ENCODE assay signal across 8 cellular contexts in the genomic region with DNA sequence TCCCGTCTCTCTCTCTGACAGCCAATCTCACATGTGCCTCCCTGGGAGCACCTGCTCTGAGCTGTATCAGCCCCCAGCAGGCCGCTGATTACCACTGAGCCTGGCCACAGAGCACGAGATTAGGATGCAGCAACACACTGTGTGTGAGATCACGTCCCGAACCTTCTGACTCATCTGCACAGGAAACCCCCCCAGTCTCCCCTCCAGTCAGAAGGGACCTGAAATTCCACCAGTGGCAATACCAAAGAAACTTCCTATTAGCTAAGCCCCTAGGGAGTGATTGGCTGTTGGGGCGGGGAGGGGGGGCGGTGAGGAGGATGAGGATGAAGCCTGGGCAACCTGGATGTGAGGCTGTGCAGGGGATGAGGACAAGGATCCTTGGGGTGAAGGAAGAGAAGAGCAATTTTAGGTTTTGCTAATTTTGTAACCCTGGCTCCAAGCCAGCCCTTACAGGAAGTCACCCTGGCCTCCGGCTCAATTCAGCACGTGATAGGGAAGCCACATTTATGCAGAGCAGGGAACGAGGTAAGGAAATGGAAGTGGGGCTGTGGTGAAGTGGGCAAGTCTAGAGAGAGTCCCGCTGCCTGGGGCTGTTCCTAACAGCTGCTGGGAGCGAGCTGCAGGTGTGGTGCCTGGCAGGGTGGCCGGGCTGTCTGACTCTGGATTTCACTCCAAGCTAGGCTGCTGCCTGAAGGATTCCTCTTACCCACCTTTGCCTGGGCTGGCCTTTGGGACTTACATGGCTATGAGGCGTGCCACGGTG. TPM values are rescaled to one million over a fixed set of nuclear protein-coding genes. Genes with fewer than 3 reads are reported as not detected.
DNase-seq lines count a peak whose midpoint lies in the region; ATAC-seq and TF ChIP-seq lines count a peak whose summit lies in the region.

No MANE protein-coding gene starts in this region.

- H3K4me1 ChIP-seq in BE2C (no peaks in the 10 kb centered on the region), left ventricle myocardium inferior (peaks cover 79% of the 10 kb centered on the region), smooth muscle cell (ENCODE audit: low read depth) (peaks cover 12% of the 10 kb centered on the region)

- no peak overlapping the region for H3K4me2 ChIP-seq in smooth muscle cell

- DNase-seq in BE2C (peak; percentile 15), SK-N-MC (ENCODE audit: low read depth, low spot score) (peak; percentile 89), left ventricle myocardium inferior (peak; percentile 61), smooth muscle cell (lab: John Stamatoyannopoulos, UW; ENCODE audit: unreplicated experiment) (peak; percentile 5), NCI-H2171 (lab: John Stamatoyannopoulos, UW) (no peak)
- DNase-seq in activated naive CD4-positive, alpha-beta T cell treated with anti-CD3 and anti-CD28 coated beads, Interleukin-2, amount 10 ng/mL, durations not matched to agents 7 days and 5 days, result peak; percentile 86

- H4K20me1 ChIP-seq in smooth muscle cell (ENCODE audit: low read depth), result no peaks in the 10 kb centered on the region

- WGBS in smooth muscle cell (ENCODE audit: low lambda C conversion rate), result 50% methylated on average over 15 of the region's 15 CpGs

- CTCF ChIA-PET in activated naive CD4-positive, alpha-beta T cell treated with anti-CD3 and anti-CD28 coated beads, Interleukin-2, amount 10 ng/mL, durations not matched to agents 7 days and 5 days (lab: Charles Lee), result interaction anchor here (0.6 to 0.7 kb wide), 2 partner anchors 13 to 87 kb away, joined by 3 to 4 read pairs; a partner anchor contains a TSS

- peaks cover 16% of the 10 kb centered on the region for H3K27me3 Mint-ChIP-seq in activated naive CD4-positive, alpha-beta T cell treated with anti-CD3 and anti-CD28 coated beads, Interleukin-2, amount 10 ng/mL, durations not matched to agents 7 days and 5 days

- H3K9me3 Mint-ChIP-seq in activated naive CD4-positive, alpha-beta T cell treated with anti-CD3 and anti-CD28 coated beads, Interleukin-2, amount 10 ng/mL, durations not matched to agents 7 days and 5 days, result no peaks in the 10 kb centered on the region

- peak overlapping the region; percentile 96 for H3K27ac Mint-ChIP-seq in activated naive CD4-positive, alpha-beta T cell treated with anti-CD3 and anti-CD28 coated beads, Interleukin-2, amount 10 ng/mL, durations not matched to agents 7 days and 5 days

- H3K9me3 ChIP-seq in BE2C (no peaks in the 10 kb centered on the region), SK-N-MC (ENCODE audit: low read depth, low read length) (no peaks in the 10 kb centered on the region), left ventricle myocardium inferior (replicated peaks) (no peaks in the 10 kb centered on the region), smooth muscle cell (replicated peaks; ENCODE audit: low read depth) (no peaks in the 10 kb centered on the region)

- H3F3A ChIP-seq in smooth muscle cell (ENCODE audit: low read depth), result no peaks in the 10 kb centered on the region

- no peak overlapping the region for H3K27ac ChIP-seq in SK-N-MC
- peak overlapping the region; percentile 96 for H3K27ac ChIP-seq in left ventricle myocardium inferior (replicated peaks)
- peak overlapping the region; percentile 26 for H3K27ac ChIP-seq in smooth muscle cell (ENCODE audit: low read depth)

- H3K4me3 Mint-ChIP-seq in activated naive CD4-positive, alpha-beta T cell treated with anti-CD3 and anti-CD28 coated beads, Interleukin-2, amount 10 ng/mL, durations not matched to agents 7 days and 5 days, result peak overlapping the region; percentile 91

- H2AFZ ChIP-seq in smooth muscle cell (ENCODE audit: low read depth), result no peak overlapping the region

- H3K9ac ChIP-seq in SK-N-MC (ENCODE audit: insufficient read length), result no peak overlapping the region
- H3K9ac ChIP-seq in smooth muscle cell (ENCODE audit: low read depth), result peak overlapping the region; percentile 3

- H3K79me2 ChIP-seq in smooth muscle cell (ENCODE audit: low read depth), result no peaks in the 10 kb centered on the region

- H3K36me3 ChIP-seq in BE2C (no peaks in the 10 kb centered on the region), SK-N-MC (ENCODE audit: insufficient read depth, low read length) (no peaks in the 10 kb centered on the region), left ventricle myocardium inferior (peaks cover 35% of the 10 kb centered on the region), smooth muscle cell (ENCODE audit: low read depth) (no peaks in the 10 kb centered on the region)

- H3K4me1 Mint-ChIP-seq in activated naive CD4-positive, alpha-beta T cell treated with anti-CD3 and anti-CD28 coated beads, Interleukin-2, amount 10 ng/mL, durations not matched to agents 7 days and 5 days, result peaks cover 64% of the 10 kb centered on the region

- intact Hi-C loops in left ventricle myocardium inferior (cut with micrococcal nuclease), result no loop called here

- H3K36me3 Mint-ChIP-seq in activated naive CD4-positive, alpha-beta T cell treated with anti-CD3 and anti-CD28 coated beads, Interleukin-2, amount 10 ng/mL, durations not matched to agents 7 days and 5 days, result peaks cover 55% of the 10 kb centered on the region

- peak; percentile 89 for ATAC-seq in GM19043 (IDR thresholded peaks at IDR 0.05; ENCODE audit: low read depth, unreplicated experiment)
- ATAC-seq in HG03280 (IDR thresholded peaks at IDR 0.05; ENCODE audit: unreplicated experiment), result peak; percentile 87

- TF ChIP-seq CTCF in BE2C (IDR thresholded peaks at IDR 0.05; ENCODE audit: low read depth, low read length), result no peak
- TF ChIP-seq CTCF in left ventricle myocardium inferior (IDR thresholded peaks at IDR 0.05; ENCODE audit: borderline replicate concordance), result no peak
- TF ChIP-seq CTCF in smooth muscle cell (IDR thresholded peaks at IDR 0.05; ENCODE audit: borderline replicate concordance, insufficient read depth, poor library complexity, severe bottlenecking), result no peak

- no peaks in the 10 kb centered on the region for H3K27me3 ChIP-seq in BE2C
- H3K27me3 ChIP-seq in left ventricle myocardium inferior (ENCODE audit: low read depth), result no peaks in the 10 kb centered on the region
- H3K27me3 ChIP-seq in smooth muscle cell (ENCODE audit: low read depth), result peaks cover 3% of the 10 kb centered on the region

- H3K4me3 ChIP-seq in BE2C (ENCODE audit: low read depth, low read length), result no peak overlapping the region
- H3K4me3 ChIP-seq in SK-N-MC, result peak overlapping the region; percentile 31; the same call in 1 of the 2 replicates
- peak overlapping the region; percentile 72 for H3K4me3 ChIP-seq in left ventricle myocardium inferior
- H3K4me3 ChIP-seq in smooth muscle cell, result no peak overlapping the region

RNA-seq across cellular contexts. Expression of a gene that starts 1.9 kb away (rescaled TPM):
- 11.3 TPM for polyA plus RNA-seq in BE2C (2012; ENCODE audit: insufficient read depth, insufficient read length, low read depth)
- total RNA-seq in left ventricle myocardium inferior (21.0 TPM), smooth muscle cell (8.0 and 9.3 TPM in 2 replicates)
- 12.8 and 13.5 TPM in 2 replicates for polyA plus RNA-seq in smooth muscle cell

RNA-seq across cellular contexts. Expression of a gene that starts 34.5 kb away (rescaled TPM):
- polyA plus RNA-seq in BE2C (2012; ENCODE audit: insufficient read depth, insufficient read length, low read depth), result not detected
- total RNA-seq in left ventricle myocardium inferior (not detected), smooth muscle cell (not detected in 2 replicates)
- polyA plus RNA-seq in smooth muscle cell, result not detected in 2 replicates

RNA-seq across cellular contexts. Expression of a gene that starts 35.3 kb away (rescaled TPM):
- 0.52 TPM for polyA plus RNA-seq in BE2C (2012; ENCODE audit: insufficient read depth, insufficient read length, low read depth)
- 1.3 TPM for total RNA-seq in left ventricle myocardium inferior
- 0.18 TPM in 1 of 2 replicates, not detected in the other for total RNA-seq in smooth muscle cell
- polyA plus RNA-seq in smooth muscle cell, result 0.34 and 0.76 TPM in 2 replicates

RNA-seq across cellular contexts. Expression of a gene that starts 44.0 kb away (rescaled TPM):
- polyA plus RNA-seq in BE2C (2012; ENCODE audit: insufficient read depth, insufficient read length, low read depth), result not detected
- not detected for total RNA-seq in left ventricle myocardium inferior
- not detected in 2 replicates for total RNA-seq in smooth muscle cell
- not detected in 2 replicates for polyA plus RNA-seq in smooth muscle cell

Comparison
In these comparisons a context has a peak if more than half of its experiments do, and no peak if none do; other contexts are left out.
1. H3K4me3 ChIP-seq: peak in SK-N-MC (single experiment) and left ventricle myocardium inferior (single experiment); none in BE2C (single experiment) and smooth muscle cell (single experiment).